1 cellular context compared by ENCODE assay signal in the genomic region with DNA sequence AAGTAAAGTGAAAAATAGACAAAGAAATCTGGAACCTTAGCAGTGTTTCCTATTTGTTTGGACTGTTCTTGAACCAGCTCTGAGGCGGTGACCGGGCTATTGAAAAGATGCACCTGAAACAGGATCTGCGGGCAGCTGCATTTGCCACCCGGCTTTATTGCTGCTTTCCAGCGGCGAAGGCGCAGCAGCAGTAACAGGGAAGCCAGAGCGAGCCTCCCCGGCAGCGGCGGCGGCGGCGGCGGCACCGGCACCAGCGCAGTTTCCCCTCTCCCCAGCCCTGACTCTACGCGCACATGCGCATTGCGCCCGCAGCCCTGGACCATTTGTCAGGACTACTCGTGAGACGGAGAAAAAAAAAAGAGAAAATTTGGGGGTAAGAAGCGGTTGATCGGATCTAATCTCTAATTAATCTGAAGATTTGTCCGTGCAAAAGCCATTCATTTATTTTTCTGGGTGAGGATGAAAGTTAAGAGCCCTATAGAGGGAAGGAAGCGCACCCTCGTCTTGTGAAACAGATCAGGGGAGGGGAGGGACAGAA.
TF ChIP-seq lines count a peak whose summit lies in the region.

A gene (plus strand): TSS at position 290 of the 538 bp plus-strand sequence. CDS start 24,119 bp downstream, outside the sequence.

TF ChIP-seq in HEK293, 187 proteins besides CTCF, POLR2A, EP300 and RAD21 (continued from another document):
- TF ChIP-seq, protein P1, sequence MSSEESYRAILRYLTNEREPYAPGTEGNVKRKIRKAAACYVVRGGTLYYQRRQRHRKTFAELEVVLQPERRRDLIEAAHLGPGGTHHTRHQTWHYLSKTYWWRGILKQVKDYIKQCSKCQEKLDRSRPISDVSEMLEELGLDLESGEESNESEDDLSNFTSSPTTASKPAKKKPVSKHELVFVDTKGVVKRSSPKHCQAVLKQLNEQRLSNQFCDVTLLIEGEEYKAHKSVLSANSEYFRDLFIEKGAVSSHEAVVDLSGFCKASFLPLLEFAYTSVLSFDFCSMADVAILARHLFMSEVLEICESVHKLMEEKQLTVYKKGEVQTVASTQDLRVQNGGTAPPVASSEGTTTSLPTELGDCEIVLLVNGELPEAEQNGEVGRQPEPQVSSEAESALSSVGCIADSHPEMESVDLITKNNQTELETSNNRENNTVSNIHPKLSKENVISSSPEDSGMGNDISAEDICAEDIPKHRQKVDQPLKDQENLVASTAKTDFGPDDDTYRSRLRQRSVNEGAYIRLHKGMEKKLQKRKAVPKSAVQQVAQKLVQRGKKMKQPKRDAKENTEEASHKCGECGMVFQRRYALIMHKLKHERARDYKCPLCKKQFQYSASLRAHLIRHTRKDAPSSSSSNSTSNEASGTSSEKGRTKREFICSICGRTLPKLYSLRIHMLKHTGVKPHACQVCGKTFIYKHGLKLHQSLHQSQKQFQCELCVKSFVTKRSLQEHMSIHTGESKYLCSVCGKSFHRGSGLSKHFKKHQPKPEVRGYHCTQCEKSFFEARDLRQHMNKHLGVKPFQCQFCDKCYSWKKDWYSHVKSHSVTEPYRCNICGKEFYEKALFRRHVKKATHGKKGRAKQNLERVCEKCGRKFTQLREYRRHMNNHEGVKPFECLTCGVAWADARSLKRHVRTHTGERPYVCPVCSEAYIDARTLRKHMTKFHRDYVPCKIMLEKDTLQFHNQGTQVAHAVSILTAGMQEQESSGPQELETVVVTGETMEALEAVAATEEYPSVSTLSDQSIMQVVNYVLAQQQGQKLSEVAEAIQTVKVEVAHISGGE (tag by site-specific recombination; conservative IDR thresholded peaks at IDR 0.05; ENCODE audit: low read depth) = peak; percentile 18; the same call in 1 of the 2 replicates
- TF ChIP-seq ZNF600 (tag by site-specific recombination; IDR thresholded peaks at IDR 0.05) = peak; percentile 77
- no peak for TF ChIP-seq ZNF174 (tag by site-specific recombination; IDR thresholded peaks at IDR 0.05)
- peak; percentile 67; the same call in 1 of the 2 replicates for TF ChIP-seq ZNF560 (tag by site-specific recombination; IDR thresholded peaks at IDR 0.05; ENCODE audit: borderline replicate concordance)
- TF ChIP-seq ZBTB17 (tag by site-specific recombination; IDR thresholded peaks at IDR 0.05) = peak; percentile 68
- TF ChIP-seq ZNF701 (tag by site-specific recombination; IDR thresholded peaks at IDR 0.05) = no peak
- TF ChIP-seq, protein P2, sequence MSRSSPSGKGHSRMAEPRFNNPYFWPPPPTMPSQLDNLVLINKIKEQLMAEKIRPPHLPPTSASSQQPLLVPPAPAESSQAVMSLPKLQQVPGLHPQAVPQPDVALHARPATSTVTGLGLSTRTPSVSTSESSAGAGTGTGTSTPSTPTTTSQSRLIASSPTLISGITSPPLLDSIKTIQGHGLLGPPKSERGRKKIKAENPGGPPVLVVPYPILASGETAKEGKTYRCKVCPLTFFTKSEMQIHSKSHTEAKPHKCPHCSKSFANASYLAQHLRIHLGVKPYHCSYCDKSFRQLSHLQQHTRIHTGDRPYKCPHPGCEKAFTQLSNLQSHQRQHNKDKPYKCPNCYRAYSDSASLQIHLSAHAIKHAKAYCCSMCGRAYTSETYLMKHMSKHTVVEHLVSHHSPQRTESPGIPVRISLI (tag by site-specific recombination; IDR thresholded peaks at IDR 0.05) = peak; percentile 82
- peak; percentile 62; the same call in 1 of the 2 replicates for TF ChIP-seq ZBTB20 (tag by site-specific recombination; IDR thresholded peaks at IDR 0.05)
- TF ChIP-seq YY2 (tag by site-specific recombination; IDR thresholded peaks at IDR 0.05) = no peak
- no peak for TF ChIP-seq PRDM1 (tag by site-specific recombination; IDR thresholded peaks at IDR 0.05)
- no peak for TF ChIP-seq ZNF529 (tag by site-specific recombination; IDR thresholded peaks at IDR 0.05; ENCODE audit: insufficient replicate concordance)
- TF ChIP-seq, protein P3, sequence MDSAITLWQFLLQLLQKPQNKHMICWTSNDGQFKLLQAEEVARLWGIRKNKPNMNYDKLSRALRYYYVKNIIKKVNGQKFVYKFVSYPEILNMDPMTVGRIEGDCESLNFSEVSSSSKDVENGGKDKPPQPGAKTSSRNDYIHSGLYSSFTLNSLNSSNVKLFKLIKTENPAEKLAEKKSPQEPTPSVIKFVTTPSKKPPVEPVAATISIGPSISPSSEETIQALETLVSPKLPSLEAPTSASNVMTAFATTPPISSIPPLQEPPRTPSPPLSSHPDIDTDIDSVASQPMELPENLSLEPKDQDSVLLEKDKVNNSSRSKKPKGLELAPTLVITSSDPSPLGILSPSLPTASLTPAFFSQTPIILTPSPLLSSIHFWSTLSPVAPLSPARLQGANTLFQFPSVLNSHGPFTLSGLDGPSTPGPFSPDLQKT (IDR thresholded peaks at IDR 0.05; ENCODE audit: borderline replicate concordance, low read depth, low read length) = no peak
- TF ChIP-seq ZNF146 (tag by site-specific recombination; IDR thresholded peaks at IDR 0.05) = no peak
- TF ChIP-seq, protein P4, sequence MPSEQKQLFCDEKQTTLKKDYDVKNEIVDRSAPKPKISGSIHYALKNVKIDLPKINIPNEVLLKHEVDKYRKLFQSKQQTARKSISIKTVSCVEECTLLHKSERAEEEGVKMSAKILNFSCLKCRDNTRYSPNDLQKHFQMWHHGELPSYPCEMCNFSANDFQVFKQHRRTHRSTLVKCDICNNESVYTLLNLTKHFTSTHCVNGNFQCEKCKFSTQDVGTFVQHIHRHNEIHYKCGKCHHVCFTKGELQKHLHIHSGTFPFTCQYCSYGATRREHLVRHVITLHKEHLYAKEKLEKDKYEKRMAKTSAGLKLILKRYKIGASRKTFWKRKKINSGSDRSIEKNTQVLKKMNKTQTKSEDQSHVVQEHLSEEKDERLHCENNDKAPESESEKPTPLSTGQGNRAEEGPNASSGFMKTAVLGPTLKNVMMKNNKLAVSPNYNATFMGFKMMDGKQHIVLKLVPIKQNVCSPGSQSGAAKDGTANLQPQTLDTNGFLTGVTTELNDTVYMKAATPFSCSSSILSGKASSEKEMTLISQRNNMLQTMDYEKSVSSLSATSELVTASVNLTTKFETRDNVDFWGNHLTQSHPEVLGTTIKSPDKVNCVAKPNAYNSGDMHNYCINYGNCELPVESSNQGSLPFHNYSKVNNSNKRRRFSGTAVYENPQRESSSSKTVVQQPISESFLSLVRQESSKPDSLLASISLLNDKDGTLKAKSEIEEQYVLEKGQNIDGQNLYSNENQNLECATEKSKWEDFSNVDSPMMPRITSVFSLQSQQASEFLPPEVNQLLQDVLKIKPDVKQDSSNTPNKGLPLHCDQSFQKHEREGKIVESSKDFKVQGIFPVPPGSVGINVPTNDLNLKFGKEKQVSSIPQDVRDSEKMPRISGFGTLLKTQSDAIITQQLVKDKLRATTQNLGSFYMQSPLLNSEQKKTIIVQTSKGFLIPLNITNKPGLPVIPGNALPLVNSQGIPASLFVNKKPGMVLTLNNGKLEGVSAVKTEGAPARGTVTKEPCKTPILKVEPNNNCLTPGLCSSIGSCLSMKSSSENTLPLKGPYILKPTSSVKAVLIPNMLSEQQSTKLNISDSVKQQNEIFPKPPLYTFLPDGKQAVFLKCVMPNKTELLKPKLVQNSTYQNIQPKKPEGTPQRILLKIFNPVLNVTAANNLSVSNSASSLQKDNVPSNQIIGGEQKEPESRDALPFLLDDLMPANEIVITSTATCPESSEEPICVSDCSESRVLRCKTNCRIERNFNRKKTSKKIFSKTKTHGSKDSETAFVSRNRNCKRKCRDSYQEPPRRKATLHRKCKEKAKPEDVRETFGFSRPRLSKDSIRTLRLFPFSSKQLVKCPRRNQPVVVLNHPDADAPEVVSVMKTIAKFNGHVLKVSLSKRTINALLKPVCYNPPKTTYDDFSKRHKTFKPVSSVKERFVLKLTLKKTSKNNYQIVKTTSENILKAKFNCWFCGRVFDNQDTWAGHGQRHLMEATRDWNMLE (tag by site-specific recombination; conservative IDR thresholded peaks at IDR 0.05; ENCODE audit: low read depth) = no peak
- 0 out of 2 replicates have a peak, but pooled peaks have one; percentile 24 for TF ChIP-seq ZIC2 (tag by site-specific recombination; IDR thresholded peaks at IDR 0.05)
- no peak for TF ChIP-seq ZNF791 (tag by site-specific recombination; IDR thresholded peaks at IDR 0.05)
- TF ChIP-seq, protein P5, sequence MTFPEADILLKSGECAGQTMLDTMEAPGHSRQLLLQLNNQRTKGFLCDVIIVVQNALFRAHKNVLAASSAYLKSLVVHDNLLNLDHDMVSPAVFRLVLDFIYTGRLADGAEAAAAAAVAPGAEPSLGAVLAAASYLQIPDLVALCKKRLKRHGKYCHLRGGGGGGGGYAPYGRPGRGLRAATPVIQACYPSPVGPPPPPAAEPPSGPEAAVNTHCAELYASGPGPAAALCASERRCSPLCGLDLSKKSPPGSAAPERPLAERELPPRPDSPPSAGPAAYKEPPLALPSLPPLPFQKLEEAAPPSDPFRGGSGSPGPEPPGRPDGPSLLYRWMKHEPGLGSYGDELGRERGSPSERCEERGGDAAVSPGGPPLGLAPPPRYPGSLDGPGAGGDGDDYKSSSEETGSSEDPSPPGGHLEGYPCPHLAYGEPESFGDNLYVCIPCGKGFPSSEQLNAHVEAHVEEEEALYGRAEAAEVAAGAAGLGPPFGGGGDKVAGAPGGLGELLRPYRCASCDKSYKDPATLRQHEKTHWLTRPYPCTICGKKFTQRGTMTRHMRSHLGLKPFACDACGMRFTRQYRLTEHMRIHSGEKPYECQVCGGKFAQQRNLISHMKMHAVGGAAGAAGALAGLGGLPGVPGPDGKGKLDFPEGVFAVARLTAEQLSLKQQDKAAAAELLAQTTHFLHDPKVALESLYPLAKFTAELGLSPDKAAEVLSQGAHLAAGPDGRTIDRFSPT (tag by site-specific recombination; IDR thresholded peaks at IDR 0.05) = no peak
- TF ChIP-seq ZNF223 (tag by site-specific recombination; IDR thresholded peaks at IDR 0.05) = no peak
- 0 out of 2 replicates have a peak, but pooled peaks have one; percentile 45 for TF ChIP-seq IKZF3 (tag by site-specific recombination; IDR thresholded peaks at IDR 0.05)
- TF ChIP-seq, protein P6, sequence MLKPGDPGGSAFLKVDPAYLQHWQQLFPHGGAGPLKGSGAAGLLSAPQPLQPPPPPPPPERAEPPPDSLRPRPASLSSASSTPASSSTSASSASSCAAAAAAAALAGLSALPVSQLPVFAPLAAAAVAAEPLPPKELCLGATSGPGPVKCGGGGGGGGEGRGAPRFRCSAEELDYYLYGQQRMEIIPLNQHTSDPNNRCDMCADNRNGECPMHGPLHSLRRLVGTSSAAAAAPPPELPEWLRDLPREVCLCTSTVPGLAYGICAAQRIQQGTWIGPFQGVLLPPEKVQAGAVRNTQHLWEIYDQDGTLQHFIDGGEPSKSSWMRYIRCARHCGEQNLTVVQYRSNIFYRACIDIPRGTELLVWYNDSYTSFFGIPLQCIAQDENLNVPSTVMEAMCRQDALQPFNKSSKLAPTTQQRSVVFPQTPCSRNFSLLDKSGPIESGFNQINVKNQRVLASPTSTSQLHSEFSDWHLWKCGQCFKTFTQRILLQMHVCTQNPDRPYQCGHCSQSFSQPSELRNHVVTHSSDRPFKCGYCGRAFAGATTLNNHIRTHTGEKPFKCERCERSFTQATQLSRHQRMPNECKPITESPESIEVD (tag by site-specific recombination; IDR thresholded peaks at IDR 0.05) = no peak
- TF ChIP-seq ZNF629 (tag by site-specific recombination; IDR thresholded peaks at IDR 0.05) = no peak
- TF ChIP-seq ZNF670 (tag by site-specific recombination; IDR thresholded peaks at IDR 0.05; ENCODE audit: low read depth) = no peak
- 0 out of 2 replicates have a peak, but pooled peaks have one; percentile 26 for TF ChIP-seq ZBTB8A (tag by site-specific recombination; IDR thresholded peaks at IDR 0.05)
TF ChIP-seq in HEK293: peak in this region for 18.
